In the genomic region with DNA sequence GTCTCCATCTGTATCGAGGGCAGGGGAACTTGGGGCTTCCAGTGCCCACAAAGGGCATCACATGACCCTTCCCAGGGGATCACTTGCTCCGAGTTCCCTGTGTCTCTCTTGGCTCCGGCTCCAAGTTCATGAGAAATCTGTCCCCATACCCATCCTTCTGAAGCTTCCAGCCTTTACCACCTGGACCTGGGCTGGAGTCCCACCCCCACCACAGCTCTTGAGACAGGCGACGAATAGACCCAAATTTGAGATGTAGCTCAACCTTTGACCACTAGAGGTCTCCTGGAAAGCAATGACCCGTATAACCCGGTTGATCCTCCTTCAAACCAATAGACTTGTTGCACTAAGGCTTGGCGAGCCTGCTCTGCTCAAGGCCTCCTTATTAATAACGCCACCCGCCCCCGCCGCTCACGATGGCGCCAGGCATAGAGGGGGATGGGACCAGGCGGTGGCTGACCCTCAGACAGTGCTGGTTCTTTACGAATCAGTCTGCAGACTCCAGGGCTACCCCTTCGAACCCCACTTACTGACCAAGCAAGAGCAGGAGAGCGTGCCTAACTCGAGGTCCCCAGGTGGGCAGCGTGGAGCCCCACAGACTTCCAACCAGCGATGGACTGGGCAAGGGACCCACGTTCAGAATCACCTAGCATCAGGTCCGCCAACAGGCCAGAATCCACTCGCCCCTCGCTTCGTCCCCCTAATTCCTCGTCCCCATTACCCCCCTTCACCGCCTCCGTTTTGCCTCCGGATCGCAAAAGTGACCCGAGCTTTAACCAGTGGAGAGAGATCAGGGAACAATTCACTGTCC, we compare ENCODE assay signal across 8 cellular contexts. TPM values are rescaled to one million over a fixed set of nuclear protein-coding genes. Genes with fewer than 3 reads are reported as not detected.
A peak's percentile ranks its signal among the peaks of the same experiment; 100 is the strongest.
DNase-seq lines count a peak whose midpoint lies in the region; ATAC-seq and TF ChIP-seq lines count a peak whose summit lies in the region.

No MANE protein-coding gene starts in this region.

- H3K4me1 Mint-ChIP-seq in T-helper 1 cell treated with Interleukin-12 subunit alpha and Interleukin-12 subunit beta and Interleukin-4 antibody, amounts not matched to agents 30 μg/mL and 1 μg/mL, for 36 hours (ENCODE audit: low read depth): peaks cover 30% of the 10 kb centered on the region
- H3K4me1 Mint-ChIP-seq in immature natural killer cell: peaks cover 36 to 43% of the 10 kb centered on the region in 2 donors

- peak overlapping the region; percentile 82 for H3K4me3 Mint-ChIP-seq in T-helper 1 cell treated with Interleukin-12 subunit alpha and Interleukin-12 subunit beta and Interleukin-4 antibody, amounts not matched to agents 30 μg/mL and 1 μg/mL, for 36 hours
- peak overlapping the region; percentile 75 to 91 (median 82) for H3K4me3 Mint-ChIP-seq in immature natural killer cell

- intact Hi-C loops in breast epithelium (cut with DNase I; ENCODE audit: low total_unique reads): no loop called here

- peak; percentile 66 for ATAC-seq in GM21529 (IDR thresholded peaks at IDR 0.05; ENCODE audit: unreplicated experiment)

- H3K27me3 ChIP-seq in HUES64 (ENCODE audit: insufficient read depth, low read length): peaks cover 45% of the 10 kb centered on the region
- no peaks in the 10 kb centered on the region for H3K27me3 ChIP-seq in breast epithelium

- H3K27ac ChIP-seq in HUES64 (ENCODE audit: low read depth, low read length): no peak overlapping the region
- peak overlapping the region; percentile 73 to 75 for H3K27ac ChIP-seq in breast epithelium
- H3K27ac ChIP-seq in skin epidermis: peak overlapping the region in 16 of 21 experiments; percentile 22 to 79 (median 44)

- no peak overlapping the region; the same call in 1 of the 2 replicates for H3K9ac ChIP-seq in HUES64 (ENCODE audit: low read depth, low read length)

- TF ChIP-seq CTCF in breast epithelium (IDR thresholded peaks at IDR 0.05): peak; percentile 69 to 78 (median 75)

- H3K9me3 ChIP-seq in HUES64 (ENCODE audit: insufficient read depth, low read depth, low read length) (no peaks in the 10 kb centered on the region), breast epithelium (no peaks in the 10 kb centered on the region)

- H3K36me3 ChIP-seq in HUES64 (ENCODE audit: insufficient read depth, low read length): no peaks in the 10 kb centered on the region
- no peaks in the 10 kb centered on the region for H3K36me3 ChIP-seq in breast epithelium

- peak overlapping the region; percentile 92 for H3K27ac Mint-ChIP-seq in T-helper 1 cell treated with Interleukin-12 subunit alpha and Interleukin-12 subunit beta and Interleukin-4 antibody, amounts not matched to agents 30 μg/mL and 1 μg/mL, for 36 hours
- H3K27ac Mint-ChIP-seq in immature natural killer cell: peak overlapping the region in 5 of 6 donors; percentile 22 to 91 (median 82)

- no peaks in the 10 kb centered on the region for H3K27me3 Mint-ChIP-seq in T-helper 1 cell treated with Interleukin-12 subunit alpha and Interleukin-12 subunit beta and Interleukin-4 antibody, amounts not matched to agents 30 μg/mL and 1 μg/mL, for 36 hours (ENCODE audit: low read depth)
- peaks cover 5 to 11% (median 10%) of the 10 kb centered on the region in 3 donors for H3K27me3 Mint-ChIP-seq in immature natural killer cell (ENCODE audit: low read depth in 3 of 3)

- peaks cover 29% of the 10 kb centered on the region for H3K4me1 ChIP-seq in HUES64 (ENCODE audit: insufficient read depth, low read length)
- peaks cover 0 to 4% of the 10 kb centered on the region in 2 donors for H3K4me1 ChIP-seq in breast epithelium

- TF ChIP-seq POLR2A in breast epithelium (IDR thresholded peaks at IDR 0.05): no peak

- DNase-seq in GM03348 (ENCODE audit: low spot score) (peak; percentile 83), breast epithelium (ENCODE audit: low spot score in 2 of 2) (peak; percentile 57 to 59), immature natural killer cell (peak; percentile 72 to 76 (median 74)), DMS114 treated with DMSO at 0.1 percent for 48 hours (lab: John Stamatoyannopoulos, UW; ENCODE audit: unreplicated experiment) (no peak)

- peak overlapping the region; percentile 50 for H3K4me3 ChIP-seq in HUES64 (ENCODE audit: low read length)
- H3K4me3 ChIP-seq in breast epithelium: peak overlapping the region; percentile 32 to 63 (median 52)
- peak overlapping the region; percentile 13 to 36 (median 24) for H3K4me3 ChIP-seq in skin epidermis

- 7% methylated on average over 30 of the region's 32 CpGs for WGBS in HUES64

- H3K9me3 Mint-ChIP-seq in T-helper 1 cell treated with Interleukin-12 subunit alpha and Interleukin-12 subunit beta and Interleukin-4 antibody, amounts not matched to agents 30 μg/mL and 1 μg/mL, for 36 hours: no peaks in the 10 kb centered on the region
- H3K9me3 Mint-ChIP-seq in immature natural killer cell: no peaks in the 10 kb centered on the region

- peaks cover 2% of the 10 kb centered on the region for H3K36me3 Mint-ChIP-seq in T-helper 1 cell treated with Interleukin-12 subunit alpha and Interleukin-12 subunit beta and Interleukin-4 antibody, amounts not matched to agents 30 μg/mL and 1 μg/mL, for 36 hours (ENCODE audit: low read depth)
- no peaks in the 10 kb centered on the region for H3K36me3 Mint-ChIP-seq in immature natural killer cell

RNA-seq across cellular contexts. Expression of a gene that starts 4.4 kb away (rescaled TPM):
- 0.95 TPM for polyA plus RNA-seq in HUES64 (2013, experiment 1 of 2)
- 2.2 TPM for polyA plus RNA-seq in HUES64 (2013, experiment 2 of 2)
- total RNA-seq in breast epithelium: 100 to 1,000 TPM in 2 of 3 donors, 10 to 100 TPM in 1; 89.5 to 166 (median 125) TPM
- 10 to 100 TPM; 12.2 to 35.3 (median 22.1) TPM for polyA plus RNA-seq in immature natural killer cell
